ENCODE assay signal across 16 cellular contexts in genomic region chr13:109728061-109728460, GRCh38. TPM values are rescaled to one million over a fixed set of nuclear protein-coding genes. Genes with fewer than 3 reads are reported as not detected.
DNase-seq lines count a peak whose midpoint lies in the region; ATAC-seq and TF ChIP-seq lines count a peak whose summit lies in the region.
"Had no signal": no experiment of that assay in that cellular context is flagged by ENCODE, and none has a peak within 500 bp of the region (broad histone marks: within the 10 kb centered on the region; RNA-seq: fewer than 3 reads in every experiment).

No MANE protein-coding gene starts in this region.

- H3K4me3 Mint-ChIP-seq in activated naive CD4-positive, alpha-beta T cell treated with anti-CD3 and anti-CD28 coated beads, Interleukin-2, amount 50 U/mL, for 24 hours, result no peak overlapping the region
- H3K4me3 Mint-ChIP-seq in nephron (no peak overlapping the region), progenitor cell of endocrine pancreas (ENCODE audit: low read depth) (no peak overlapping the region)
- H3K4me3 Mint-ChIP-seq: CD4-positive, CD25-positive, alpha-beta regulatory T cell; CD8-positive, alpha-beta memory T cell had no signal

- H3K9me3 ChIP-seq in HEK293 (ENCODE audit: control insufficient read depth, insufficient read depth, low read depth, low read length), result no peaks in the 10 kb centered on the region
- H3K9me3 ChIP-seq: A549 had no signal

- peaks cover 13% of the 10 kb centered on the region for H3K4me1 Mint-ChIP-seq in activated naive CD4-positive, alpha-beta T cell treated with anti-CD3 and anti-CD28 coated beads, Interleukin-2, amount 50 U/mL, for 24 hours
- peaks cover 29% of the 10 kb centered on the region for H3K4me1 Mint-ChIP-seq in nephron
- peaks cover 13% of the 10 kb centered on the region for H3K4me1 Mint-ChIP-seq in progenitor cell of endocrine pancreas (ENCODE audit: low read depth)

- CTCF ChIA-PET in HEK293 (lab: Yijun Ruan, JAX), result no interaction called here

- H3K36me3 Mint-ChIP-seq in activated naive CD4-positive, alpha-beta T cell treated with anti-CD3 and anti-CD28 coated beads, Interleukin-2, amount 50 U/mL, for 24 hours, result no peaks in the 10 kb centered on the region
- peaks cover 0 to 7% of the 10 kb centered on the region in 2 donors for H3K36me3 Mint-ChIP-seq in activated naive CD4-positive, alpha-beta T cell treated with anti-CD3 and anti-CD28 coated beads, Interleukin-2, amount 50 U/mL, for 72 hours
- no peaks in the 10 kb centered on the region for H3K36me3 Mint-ChIP-seq in nephron (ENCODE audit: low read depth)
- H3K36me3 Mint-ChIP-seq in progenitor cell of endocrine pancreas (ENCODE audit: insufficient read depth), result no peaks in the 10 kb centered on the region
- H3K36me3 Mint-ChIP-seq: CD4-positive, CD25-positive, alpha-beta regulatory T cell; CD8-positive, alpha-beta memory T cell had no signal

- no peak for DNase-seq in activated naive CD4-positive, alpha-beta T cell treated with anti-CD3 and anti-CD28 coated beads, Interleukin-2, amount 50 U/mL, for 72 hours (ENCODE audit: low spot score in 2 of 2)
- DNase-seq in progenitor cell of endocrine pancreas (ENCODE audit: low spot score, unreplicated experiment) (no peak), islet precursor cell (no peak)
- no peak for DNase-seq in stimulated activated CD4-positive, alpha-beta T cell treated with anti-CD3 and anti-CD28 coated beads, Interleukin-2, amount 100 ng/mL, for 24 hours
- DNase-seq: C1 segment of cervical spinal cord; CD4-positive, CD25-positive, alpha-beta regulatory T cell; CD8-positive, alpha-beta memory T cell; DMS 273 treated with DMSO at 0.1 percent for 48 hours; DMS53 had no signal

- no peaks in the 10 kb centered on the region for H3K4me1 ChIP-seq in HEK293 (ENCODE audit: control insufficient read depth, insufficient read depth, low read length)
- H3K4me1 ChIP-seq: A549 had no signal

- H3K9me3 Mint-ChIP-seq in activated naive CD4-positive, alpha-beta T cell treated with anti-CD3 and anti-CD28 coated beads, Interleukin-2, amount 50 U/mL, for 24 hours, result no peaks in the 10 kb centered on the region
- H3K9me3 Mint-ChIP-seq in activated naive CD4-positive, alpha-beta T cell treated with anti-CD3 and anti-CD28 coated beads, Interleukin-2, amount 50 U/mL, for 72 hours, result no peaks in the 10 kb centered on the region
- H3K9me3 Mint-ChIP-seq in nephron, result no peaks in the 10 kb centered on the region
- no peaks in the 10 kb centered on the region for H3K9me3 Mint-ChIP-seq in progenitor cell of endocrine pancreas (ENCODE audit: low read depth)
- H3K9me3 Mint-ChIP-seq: CD8-positive, alpha-beta memory T cell had no signal

- TF ChIP-seq CTCF in HEK293 (tag by site-specific recombination; IDR thresholded peaks at IDR 0.05) (no peak), nephron (IDR thresholded peaks at IDR 0.05; ENCODE audit: unreplicated experiment in 3 of 3) (no peak), progenitor cell of endocrine pancreas (IDR thresholded peaks at IDR 0.05; ENCODE audit: unreplicated experiment) (no peak)

- POLR2A ChIA-PET in HEK293 (lab: Yijun Ruan, JAX), result no interaction called here

- no peak overlapping the region for H3K4me3 ChIP-seq in HEK293 (ENCODE audit: low read depth, low read length)
- H3K4me3 ChIP-seq: A549 had no signal

- H3K36me3 ChIP-seq in HEK293 (ENCODE audit: control insufficient read depth in 2 of 2, insufficient read depth in 1 of 2, low read length in 2 of 2), result no peaks in the 10 kb centered on the region

- no peak for ATAC-seq in activated naive CD4-positive, alpha-beta T cell treated with anti-CD3 and anti-CD28 coated beads, Interleukin-2, amount 50 U/mL, for 72 hours
- ATAC-seq in HG03442 (IDR thresholded peaks at IDR 0.05; ENCODE audit: unreplicated experiment), result no peak
- ATAC-seq: A549, HCT116 had no signal

- H3K27ac Mint-ChIP-seq in activated naive CD4-positive, alpha-beta T cell treated with anti-CD3 and anti-CD28 coated beads, Interleukin-2, amount 50 U/mL, for 24 hours, result peak overlapping the region; percentile 70
- no peak overlapping the region for H3K27ac Mint-ChIP-seq in activated naive CD4-positive, alpha-beta T cell treated with anti-CD3 and anti-CD28 coated beads, Interleukin-2, amount 50 U/mL, for 72 hours
- peak overlapping the region in 2 of 3 experiments; percentile 69 to 93 for H3K27ac Mint-ChIP-seq in nephron
- H3K27ac Mint-ChIP-seq in progenitor cell of endocrine pancreas, result peak overlapping the region; percentile 35
- H3K27ac Mint-ChIP-seq: CD8-positive, alpha-beta memory T cell had no signal

- H3K27ac ChIP-seq in HEK293 (ENCODE audit: extremely low read depth, low read depth, low read length), result no peak overlapping the region
- H3K27ac ChIP-seq: 22Rv1, A549 had no signal

- H3K27me3 Mint-ChIP-seq in activated naive CD4-positive, alpha-beta T cell treated with anti-CD3 and anti-CD28 coated beads, Interleukin-2, amount 50 U/mL, for 24 hours, result no peaks in the 10 kb centered on the region
- H3K27me3 Mint-ChIP-seq in nephron (ENCODE audit: low read depth) (peaks cover 9% of the 10 kb centered on the region), progenitor cell of endocrine pancreas (peaks cover 6% of the 10 kb centered on the region)

TF ChIP-seq in HEK293, 187 proteins besides CTCF, POLR2A, EP300 and RAD21:
- TF ChIP-seq ZNF596 (tag by site-specific recombination; IDR thresholded peaks at IDR 0.05) (no peak), ZNF529 (tag by site-specific recombination; IDR thresholded peaks at IDR 0.05; ENCODE audit: insufficient replicate concordance) (peak; percentile 85), ZNF701 (tag by site-specific recombination; IDR thresholded peaks at IDR 0.05) (no peak)

RNA-seq across cellular contexts. Expression of gene IRS2, which starts 58.3 kb away (rescaled TPM):
- 1 to 10 TPM; 2.4 to 3.7 TPM for total RNA-seq in activated naive CD4-positive, alpha-beta T cell treated with anti-CD3 and anti-CD28 coated beads, Interleukin-2, amount 50 U/mL, for 72 hours
- total RNA-seq in progenitor cell of endocrine pancreas, result 11.9 and 12.5 TPM in 2 replicates

Comparison
In these comparisons a context has a peak if more than half of its experiments do, and no peak if none do; other contexts are left out.
1. H3K27ac Mint-ChIP-seq: peak in activated naive CD4-positive, alpha-beta T cell treated with anti-CD3 and anti-CD28 coated beads, Interleukin-2, amount 50 U/mL, for 24 hours (single experiment), nephron (2 of 3) and progenitor cell of endocrine pancreas (single experiment); none in activated naive CD4-positive, alpha-beta T cell treated with anti-CD3 and anti-CD28 coated beads, Interleukin-2, amount 50 U/mL, for 72 hours (0 of 2).